19 cellular contexts compared by ENCODE assay signal in the genomic region with DNA sequence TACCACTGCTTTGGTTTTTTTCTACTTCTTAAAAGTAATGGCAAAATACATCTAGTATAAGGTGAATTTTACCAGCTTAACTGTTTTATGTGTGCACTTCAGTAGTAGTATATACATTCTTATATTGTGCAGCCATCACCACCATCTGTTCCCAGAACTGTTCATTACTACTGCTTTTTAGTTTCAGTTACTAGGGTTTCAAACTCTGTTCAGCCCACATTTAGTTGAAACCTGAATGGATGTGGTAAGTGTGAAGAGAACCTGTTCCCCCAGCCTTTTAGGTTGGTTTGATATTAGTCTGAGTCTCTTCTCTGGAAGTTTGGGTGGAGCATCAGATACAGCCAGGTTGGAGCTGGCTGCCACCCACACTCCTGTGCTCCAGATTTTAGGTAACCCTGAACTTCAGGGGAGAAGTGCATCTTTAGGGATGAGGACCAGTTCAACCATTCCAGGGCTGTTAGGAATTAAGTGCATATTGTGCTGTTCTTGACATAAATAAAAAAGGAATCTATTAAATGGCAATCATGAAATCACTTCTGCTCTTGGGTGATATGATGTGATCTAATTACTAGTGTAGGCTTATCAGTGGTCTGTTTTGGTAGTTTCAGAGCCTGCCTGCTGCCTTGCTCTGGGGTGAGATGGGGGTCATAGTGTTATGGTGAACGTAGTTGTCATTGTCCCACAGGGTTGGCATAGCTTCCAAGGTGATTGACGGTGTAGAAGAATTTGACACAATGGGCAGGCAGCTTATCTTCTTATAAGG. TPM values are rescaled to one million over a fixed set of nuclear protein-coding genes. Genes with fewer than 3 reads are reported as not detected.
A peak's percentile ranks its signal among the peaks of the same experiment; 100 is the strongest.
DNase-seq lines count a peak whose midpoint lies in the region; ATAC-seq and TF ChIP-seq lines count a peak whose summit lies in the region.
"Had no signal": no experiment of that assay in that cellular context is flagged by ENCODE, and none has a peak within 500 bp of the region (broad histone marks: within the 10 kb centered on the region; RNA-seq: fewer than 3 reads in every experiment).

No MANE protein-coding gene starts in this region.

- H3K4me3 ChIP-seq in GM12865 (ENCODE audit: low read depth, low read length), result no peak overlapping the region
- H3K4me3 ChIP-seq: body of pancreas, GM23338, lung, vagina had no signal

- CTCF ChIA-PET in WTC11 (lab: Charles Lee), result no interaction called here

- ATAC-seq in GM19351 (IDR thresholded peaks at IDR 0.05; ENCODE audit: unreplicated experiment) (peak; percentile 72), HG02870 (IDR thresholded peaks at IDR 0.05; ENCODE audit: unreplicated experiment) (peak; percentile 82), WTC11 (no peak), natural killer cell (no peak)
- ATAC-seq: body of pancreas, GM23338 had no signal

- no peaks in the 10 kb centered on the region for H3K27me3 Mint-ChIP-seq in WTC11 (ENCODE audit: low read depth)
- no peaks in the 10 kb centered on the region for H3K27me3 Mint-ChIP-seq in natural killer cell (ENCODE audit: low read depth in 2 of 2)

- H3K4me1 Mint-ChIP-seq in WTC11 (peaks cover 8% of the 10 kb centered on the region), natural killer cell (no peaks in the 10 kb centered on the region)

- intact Hi-C loops in natural killer cell (cut with micrococcal nuclease), result no loop called here

- H3K36me3 Mint-ChIP-seq in WTC11, result peaks cover 65% of the 10 kb centered on the region
- H3K36me3 Mint-ChIP-seq in natural killer cell, result no peaks in the 10 kb centered on the region

- TF ChIP-seq CTCF in GM12865 (IDR thresholded peaks at IDR 0.05; ENCODE audit: insufficient read depth, low read depth, low read length, missing control alignments), result no peak
- TF ChIP-seq CTCF in WTC11 (IDR thresholded peaks at IDR 0.05), result no peak
- no peak for TF ChIP-seq CTCF in natural killer cell (IDR thresholded peaks at IDR 0.05)

- peak overlapping the region; percentile 15; the same call in 1 of the 2 replicates for H3K27ac Mint-ChIP-seq in WTC11
- H3K27ac Mint-ChIP-seq in natural killer cell, result no peak overlapping the region
- H3K27ac Mint-ChIP-seq: GM23338; T-helper 1 cell treated with Interleukin-12 subunit alpha and Interleukin-12 subunit beta and Interleukin-4 antibody, amounts not matched to agents 30 μg/mL and 1 μg/mL, for 36 hours had no signal

- H3K4me3 Mint-ChIP-seq in WTC11, result no peak overlapping the region
- no peak overlapping the region for H3K4me3 Mint-ChIP-seq in natural killer cell
- H3K4me3 Mint-ChIP-seq: GM23338; T-helper 1 cell treated with Interleukin-12 subunit alpha and Interleukin-12 subunit beta and Interleukin-4 antibody, amounts not matched to agents 30 μg/mL and 1 μg/mL, for 36 hours had no signal

- DNase-seq in GM12865 (ENCODE audit: low read depth), result peak; percentile 22
- no peak for DNase-seq in WTC11 (ENCODE audit: low spot score)
- DNase-seq in NCI-H748 treated with DMSO at 0.1 percent for 48 hours (lab: John Stamatoyannopoulos, UW), result no peak
- DNase-seq in natural killer cell, result no peak
- DNase-seq in NCI-H226, result no peak
- DNase-seq: activated CD4-positive, CD25-positive, alpha-beta regulatory T cell; body of pancreas; Caco-2; Kasumi-1; NCI-H524 treated with DMSO at 0.1 percent for 48 hours; Right ventricle myocardium superior; stimulated activated CD4-positive, alpha-beta T cell treated with anti-CD3 and anti-CD28 coated beads, Interleukin-2, amount 100 ng/mL, for 24 hours had no signal

- POLR2A ChIA-PET in WTC11 (lab: Charles Lee), result interaction anchor here (0.5 kb wide), 1 partner anchor 102 kb away, joined by 3 read pairs; no protein-coding TSS in a partner anchor

- H3K9me3 Mint-ChIP-seq in WTC11 (no peaks in the 10 kb centered on the region), natural killer cell (no peaks in the 10 kb centered on the region)
- H3K9me3 Mint-ChIP-seq: activated naive CD4-positive, alpha-beta T cell treated with anti-CD3 and anti-CD28 coated beads, Interleukin-2, amount 50 U/mL, for 72 hours; GM23338; T-helper 1 cell treated with Interleukin-12 subunit alpha and Interleukin-12 subunit beta and Interleukin-4 antibody, amounts not matched to agents 30 μg/mL and 1 μg/mL, for 36 hours had no signal

TF ChIP-seq in WTC11, 78 proteins besides CTCF, POLR2A, EP300 and RAD21:
- no peak for TF ChIP-seq RORB (CRISPR knock-in tag; IDR thresholded peaks at IDR 0.05)
- TF ChIP-seq, protein P1, sequence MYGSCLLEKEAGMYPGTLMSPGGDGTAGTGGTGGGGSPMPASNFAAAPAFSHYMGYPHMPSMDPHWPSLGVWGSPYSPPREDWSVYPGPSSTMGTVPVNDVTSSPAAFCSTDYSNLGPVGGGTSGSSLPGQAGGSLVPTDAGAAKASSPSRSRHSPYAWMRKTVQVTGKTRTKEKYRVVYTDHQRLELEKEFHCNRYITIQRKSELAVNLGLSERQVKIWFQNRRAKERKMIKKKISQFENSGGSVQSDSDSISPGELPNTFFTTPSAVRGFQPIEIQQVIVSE (CRISPR knock-in tag; IDR thresholded peaks at IDR 0.05; ENCODE audit: borderline replicate concordance), result no peak
- no peak for TF ChIP-seq ZNF423 (CRISPR knock-in tag; IDR thresholded peaks at IDR 0.05)
- TF ChIP-seq EMX1 (CRISPR knock-in tag; IDR thresholded peaks at IDR 0.05), result no peak
- no peak for TF ChIP-seq TCF7 (CRISPR knock-in tag; IDR thresholded peaks at IDR 0.05; ENCODE audit: low read depth)
- TF ChIP-seq CREB1 (CRISPR knock-in tag; IDR thresholded peaks at IDR 0.05), result no peak
- no peak for TF ChIP-seq RELA (CRISPR knock-in tag; IDR thresholded peaks at IDR 0.05; ENCODE audit: borderline replicate concordance)

RNA-seq across cellular contexts. Expression of gene URB2, which starts 32.1 kb away (rescaled TPM):
- total RNA-seq in WTC11 (2021), result 20.7 to 24.6 TPM (median 22.5 TPM) in 3 replicates
- 10 to 100 TPM in 1 of 3 donors, 1 to 10 TPM in 2; 5.5 to 10.4 (median 9.8) TPM for total RNA-seq in natural killer cell

RNA-seq across cellular contexts. Expression of gene TAF5L, which starts 32.3 kb away (rescaled TPM):
- total RNA-seq in WTC11 (2021) (17.9 to 23.8 TPM (median 18.9 TPM) in 3 replicates), natural killer cell (10 to 100 TPM; 21.6 to 37.9 (median 32.7) TPM)

Comparison
In these comparisons a context has a peak if more than half of its experiments do, and no peak if none do; other contexts are left out.
1. ATAC-seq: peak in GM19351 (single experiment) and HG02870 (single experiment); none in WTC11 (single experiment) and natural killer cell (0 of 3).